20 cellular contexts compared by ENCODE assay signal in the genomic region with DNA sequence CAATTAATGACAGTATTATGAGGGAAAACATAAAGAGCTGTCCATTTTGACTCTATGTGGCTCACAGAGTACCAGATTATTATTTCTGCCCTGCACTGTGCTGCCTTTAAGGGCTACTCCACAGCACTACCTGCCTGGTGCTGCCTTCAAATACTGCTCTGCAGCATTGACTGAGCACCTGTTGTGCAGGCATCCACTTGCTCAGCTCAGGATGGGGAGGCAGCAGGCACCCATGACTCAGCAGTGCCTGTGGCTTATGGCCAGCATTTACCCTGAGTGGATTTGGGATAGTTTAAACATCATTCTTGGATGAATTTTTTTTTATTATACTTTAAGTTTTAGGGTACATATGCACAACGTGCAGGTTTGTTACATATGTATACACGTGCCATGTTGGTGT. TPM values are rescaled to one million over a fixed set of nuclear protein-coding genes. Genes with fewer than 3 reads are reported as not detected.
DNase-seq lines count a peak whose midpoint lies in the region; ATAC-seq and TF ChIP-seq lines count a peak whose summit lies in the region.
"Had no signal": no experiment of that assay in that cellular context is flagged by ENCODE, and none has a peak within 500 bp of the region (broad histone marks: within the 10 kb centered on the region; RNA-seq: fewer than 3 reads in every experiment).

No MANE protein-coding gene starts in this region.

- H3K36me3 ChIP-seq in mammary epithelial cell (ENCODE audit: insufficient read depth, low read length) = no peaks in the 10 kb centered on the region
- H3K36me3 ChIP-seq in left lung = no peaks in the 10 kb centered on the region
- H3K36me3 ChIP-seq: BLaER1 treated with 17β-estradiol and CSF1 and Interleukin-3, amounts not matched to agents 10 nM and 100 nM had no signal

- no peak overlapping the region for H3K4me2 ChIP-seq in mammary epithelial cell (ENCODE audit: insufficient read depth, low read depth, low read length)
- H3K4me2 ChIP-seq: BLaER1 treated with 17β-estradiol and CSF1 and Interleukin-3, amounts not matched to agents 10 nM and 100 nM had no signal

- no peaks in the 10 kb centered on the region for H3K9me3 ChIP-seq in mammary epithelial cell (replicated peaks; ENCODE audit: insufficient read depth, low read length)
- H3K9me3 ChIP-seq in left lung = no peaks in the 10 kb centered on the region
- H3K9me3 ChIP-seq: BLaER1 treated with 17β-estradiol and CSF1 and Interleukin-3, amounts not matched to agents 10 nM and 100 nM had no signal

- H3K9ac ChIP-seq in mammary epithelial cell (ENCODE audit: insufficient read depth, low read length) = no peak overlapping the region
- H3K9ac ChIP-seq: BLaER1 treated with 17β-estradiol and CSF1 and Interleukin-3, amounts not matched to agents 10 nM and 100 nM had no signal

- dilution Hi-C loops in mammary epithelial cell (cut with HindIII; ENCODE audit: low sequenced_read_pairs) = no loop called here

- in situ Hi-C loops in mammary epithelial cell (cut with MboI; ENCODE audit: low sequenced_read_pairs in 2 of 2) = no loop called here
- in situ Hi-C loops in GM13977 (cut with MboI; ENCODE audit: low pct_unique_long_range_greater_than_20kb, low sequenced_read_pairs, unreplicated experiment) = no loop called here

- H3K79me2 ChIP-seq in mammary epithelial cell (ENCODE audit: insufficient read depth, low read length) = no peaks in the 10 kb centered on the region

- DNase-seq in Daoy (ENCODE audit: low read depth) (peak; percentile 26), LHCN-M2 (ENCODE audit: low read depth) (peak; percentile 23), mammary epithelial cell (peak; percentile 65), left lung (no peak), NCI-H446 treated with DMSO at 0.1 percent for 48 hours (lab: John Stamatoyannopoulos, UW) (no peak), GM13977 (ENCODE audit: low spot score) (no peak)
- DNase-seq: CD8-positive, alpha-beta memory T cell; H9; KG1; NCI-H1092; NCI-H146; NCI-H2081; NCI-H510A treated with DMSO at 0.1 percent for 48 hours; Right ventricle myocardium superior had no signal

- no peak overlapping the region for H3K4me3 ChIP-seq in mammary epithelial cell (replicated peaks in 1 of 3; ENCODE audit: insufficient read depth in 1 of 3, low read depth in 2 of 3, low read length in 3 of 3)
- no peak overlapping the region for H3K4me3 ChIP-seq in left lung
- H3K4me3 ChIP-seq: BLaER1 treated with 17β-estradiol and CSF1 and Interleukin-3, amounts not matched to agents 10 nM and 100 nM; SK-N-MC had no signal

- intact Hi-C loops in mammary epithelial cell (cut with micrococcal nuclease) = loop anchor here (5.0 kb wide), 1 partner anchor 255 kb away; no protein-coding TSS in a partner anchor
- intact Hi-C loops in left lung (cut with DNase I) = no loop called here

- peaks cover 63% of the 10 kb centered on the region for H3K4me1 ChIP-seq in mammary epithelial cell (ENCODE audit: insufficient read depth, low read length)
- no peaks in the 10 kb centered on the region for H3K4me1 ChIP-seq in left lung

- H3K27ac ChIP-seq in mammary epithelial cell (ENCODE audit: insufficient read depth, low read depth, low read length) = no peak overlapping the region
- no peak overlapping the region for H3K27ac ChIP-seq in left lung
- H3K27ac ChIP-seq: BLaER1 treated with 17β-estradiol and CSF1 and Interleukin-3, amounts not matched to agents 10 nM and 100 nM; SK-N-MC had no signal

- TF ChIP-seq CTCF in mammary epithelial cell (conservative IDR thresholded peaks at IDR 0.05 in 1 of 2, IDR thresholded peaks at IDR 0.05 in 1 of 2; ENCODE audit: extremely low read depth in 1 of 2, insufficient read depth in 1 of 2, low read depth in 1 of 2, low read length in 2 of 2) = no peak
- no peak for TF ChIP-seq CTCF in left lung (IDR thresholded peaks at IDR 0.05)
- TF ChIP-seq CTCF in GM13977 (IDR thresholded peaks at IDR 0.05; ENCODE audit: extremely low read depth, insufficient read depth, missing control alignments) = no peak

- H4K20me1 ChIP-seq in mammary epithelial cell (ENCODE audit: insufficient read depth, low read length) = no peaks in the 10 kb centered on the region
- H4K20me1 ChIP-seq: BLaER1 treated with 17β-estradiol and CSF1 and Interleukin-3, amounts not matched to agents 10 nM and 100 nM had no signal

- H3K27me3 ChIP-seq in mammary epithelial cell (ENCODE audit: insufficient read depth, low read length) (no peaks in the 10 kb centered on the region), left lung (peaks cover 0 to 27% of the 10 kb centered on the region in 2 donors)

- CTCF ChIA-PET in mammary epithelial cell (lab: Charles Lee; ENCODE audit: low non-redundant PET) = interaction anchor here (0.6 kb wide), 1 partner anchor 12 kb away, joined by 3 read pairs; no protein-coding TSS in a partner anchor

- WGBS in mammary epithelial cell (ENCODE audit: low coverage, missing lambda C conversion rate) = no CpG with 5 or more reads among the region's 2 CpGs

- peak; percentile 14 for ATAC-seq in left lung
- ATAC-seq in GM18498 (IDR thresholded peaks at IDR 0.05; ENCODE audit: unreplicated experiment) = no peak
- no peak for ATAC-seq in activated CD4-positive, CD25-positive, alpha-beta regulatory T cell treated with anti-CD3 and anti-CD28 coated beads, Interleukin-2, amount 50 U/mL, for 24 hours
- ATAC-seq: Panc1 had no signal

- H2AFZ ChIP-seq in mammary epithelial cell (ENCODE audit: low read depth, low read length) = no peak overlapping the region

- BruUV-seq in mammary epithelial cell (replicated peaks; lab: Mats Ljungman, UMichigan) = no TSS peak

RNA-seq across cellular contexts. Expression of a gene that starts 1.0 kb away (rescaled TPM):
- total RNA-seq in Daoy (2014; rRNA removed; shearing (Covaris generic)) = not detected in 2 replicates
- total RNA-seq in LHCN-M2 (2014; rRNA removed) (0.13 TPM in 1 of 2 replicates, not detected in the other), mammary epithelial cell (1 to 10 TPM in 1 of 2 donors, not detected in 1; 1.2 TPM), left lung (not detected)
- not detected for polyA plus RNA-seq in LHCN-M2 (2012)
- polyA plus RNA-seq in mammary epithelial cell = 0.62 TPM
- not detected for polyA minus RNA-seq in mammary epithelial cell
- total RNA-seq: CD8-positive, alpha-beta memory T cell; H9; M059J; Right ventricle myocardium superior had no signal
- polyA plus RNA-seq: CD8-positive, alpha-beta memory T cell had no signal

RNA-seq across cellular contexts. Expression of a gene that starts 18.1 kb away (rescaled TPM):
- not detected in 2 replicates for total RNA-seq in Daoy (2014; rRNA removed; shearing (Covaris generic))
- total RNA-seq in LHCN-M2 (2014; rRNA removed) (not detected in 2 replicates), mammary epithelial cell (10 to 100 TPM in 1 of 2 donors, not detected in 1; 10.1 TPM), left lung (not detected)
- polyA plus RNA-seq in LHCN-M2 (2012) = not detected
- 1.1 TPM for polyA plus RNA-seq in mammary epithelial cell
- polyA minus RNA-seq in mammary epithelial cell = not detected
- total RNA-seq: CD8-positive, alpha-beta memory T cell; H9; M059J; Right ventricle myocardium superior had no signal
- polyA plus RNA-seq: CD8-positive, alpha-beta memory T cell had no signal

RNA-seq across cellular contexts. Expression of a gene that starts 29.2 kb away (rescaled TPM):
- not detected in 2 replicates for total RNA-seq in Daoy (2014; rRNA removed; shearing (Covaris generic))
- not detected in 2 replicates for total RNA-seq in LHCN-M2 (2014; rRNA removed)
- not detected for polyA plus RNA-seq in LHCN-M2 (2012)
- total RNA-seq in mammary epithelial cell = 1 to 10 TPM in 1 of 2 donors, not detected in 1; 2.9 TPM
- 3.4 TPM for polyA plus RNA-seq in mammary epithelial cell
- not detected for polyA minus RNA-seq in mammary epithelial cell
- not detected for total RNA-seq in left lung
- total RNA-seq: CD8-positive, alpha-beta memory T cell; H9; M059J; Right ventricle myocardium superior had no signal
- polyA plus RNA-seq: CD8-positive, alpha-beta memory T cell had no signal

RNA-seq across cellular contexts. Expression of a gene that starts 39.6 kb away (rescaled TPM):
- not detected in 2 replicates for total RNA-seq in Daoy (2014; rRNA removed; shearing (Covaris generic))
- total RNA-seq in LHCN-M2 (2014; rRNA removed) (not detected in 2 replicates), mammary epithelial cell (not detected), left lung (not detected)
- not detected for polyA plus RNA-seq in LHCN-M2 (2012)
- polyA plus RNA-seq in mammary epithelial cell = not detected
- not detected for polyA minus RNA-seq in mammary epithelial cell
- total RNA-seq: CD8-positive, alpha-beta memory T cell; H9; M059J; Right ventricle myocardium superior had no signal
- polyA plus RNA-seq: CD8-positive, alpha-beta memory T cell had no signal

RNA-seq across cellular contexts. Expression of a gene that starts 48.9 kb away (rescaled TPM):
- not detected in 2 replicates for total RNA-seq in Daoy (2014; rRNA removed; shearing (Covaris generic))
- total RNA-seq in LHCN-M2 (2014; rRNA removed) (not detected in 2 replicates), mammary epithelial cell (not detected), left lung (not detected)
- polyA plus RNA-seq in LHCN-M2 (2012) = not detected
- not detected for polyA plus RNA-seq in mammary epithelial cell
- polyA minus RNA-seq in mammary epithelial cell = not detected
- total RNA-seq: CD8-positive, alpha-beta memory T cell; H9; M059J; Right ventricle myocardium superior had no signal
- polyA plus RNA-seq: CD8-positive, alpha-beta memory T cell had no signal

Comparison
In these comparisons a context has a peak if more than half of its experiments do, and no peak if none do; other contexts are left out.
1. DNase-seq: peak in Daoy (single experiment), LHCN-M2 (single experiment) and mammary epithelial cell (single experiment); none in left lung (0 of 2), NCI-H446 treated with DMSO at 0.1 percent for 48 hours (single experiment) and GM13977 (single experiment).